Comparison of ENCODE assay signal across 27 cellular contexts in genomic region chr2:143600136-143600535, GRCh38.
DNase-seq lines count a peak whose midpoint lies in the region; ATAC-seq and TF ChIP-seq lines count a peak whose summit lies in the region.
"Had no signal": no experiment of that assay in that cellular context is flagged by ENCODE, and none has a peak within 500 bp of the region (broad histone marks: within the 10 kb centered on the region; RNA-seq: fewer than 3 reads in every experiment).

No MANE protein-coding gene starts in this region.

- H3K27me3 ChIP-seq in GM23248 (replicated peaks; ENCODE audit: insufficient read depth) = no peaks in the 10 kb centered on the region
- H3K27me3 ChIP-seq in adipocyte (replicated peaks; ENCODE audit: control insufficient read depth, insufficient read depth, low read length) = no peaks in the 10 kb centered on the region
- no peaks in the 10 kb centered on the region for H3K27me3 ChIP-seq in CD8-positive, alpha-beta memory T cell (ENCODE audit: insufficient read depth, low read length, poor library complexity, severe bottlenecking)
- H3K27me3 ChIP-seq: SJCRH30 had no signal

- H3K4me1 Mint-ChIP-seq in CD8-positive, alpha-beta memory T cell = peaks cover 18 to 52% (median 51%) of the 10 kb centered on the region in 3 donors

- H3K9me3 ChIP-seq in GM23248 (ENCODE audit: low read depth) (no peaks in the 10 kb centered on the region), adipocyte (ENCODE audit: control insufficient read depth, low read length) (no peaks in the 10 kb centered on the region)
- H3K9me3 ChIP-seq in CD8-positive, alpha-beta memory T cell (ENCODE audit: low read length) = no peaks in the 10 kb centered on the region
- H3K9me3 ChIP-seq: A549, HAP-1, SJCRH30 had no signal

- H3K4me3 Mint-ChIP-seq in CD8-positive, alpha-beta memory T cell = no peak overlapping the region
- H3K4me3 Mint-ChIP-seq: HFFc6, IgD-negative memory B cell had no signal

- WGBS in GM23248 (ENCODE audit: low coverage in 1 of 2, low lambda C conversion rate in 2 of 2, missing lambda C conversion rate in 2 of 2), 2 experiments = 33 to 46% methylated on average over 1 of the region's 1 CpG

- H3K36me3 Mint-ChIP-seq in activated naive CD4-positive, alpha-beta T cell treated with anti-CD3 and anti-CD28 coated beads, Interleukin-2, amount 50 U/mL, for 72 hours = peaks cover 0 to 11% of the 10 kb centered on the region in 2 donors
- peaks cover 0 to 58% (median 17%) of the 10 kb centered on the region in 3 donors for H3K36me3 Mint-ChIP-seq in CD8-positive, alpha-beta memory T cell

- H3K4me2 ChIP-seq in GM23248 (ENCODE audit: unreplicated experiment) = no peak overlapping the region
- H3K4me2 ChIP-seq: A549 had no signal

- no peak for ATAC-seq in activated naive CD4-positive, alpha-beta T cell treated with anti-CD3 and anti-CD28 coated beads, Interleukin-2, amount 50 U/mL, for 72 hours
- ATAC-seq in HG02588 (IDR thresholded peaks at IDR 0.05; ENCODE audit: unreplicated experiment) (no peak), GM21526 (IDR thresholded peaks at IDR 0.05; ENCODE audit: low FRiP score, unreplicated experiment) (no peak)
- ATAC-seq: A549, GM12878, PC-3, Right ventricle myocardium inferior had no signal

- no peaks in the 10 kb centered on the region for H3K9me3 Mint-ChIP-seq in activated naive CD4-positive, alpha-beta T cell treated with anti-CD3 and anti-CD28 coated beads, Interleukin-2, amount 50 U/mL, for 72 hours
- H3K9me3 Mint-ChIP-seq in CD8-positive, alpha-beta memory T cell = no peaks in the 10 kb centered on the region
- H3K9me3 Mint-ChIP-seq: HFFc6, IgD-negative memory B cell had no signal

- H3K4me1 ChIP-seq in GM23248 (ENCODE audit: insufficient read depth) (no peaks in the 10 kb centered on the region), adipocyte (ENCODE audit: control insufficient read depth, insufficient read depth, low read length) (no peaks in the 10 kb centered on the region)
- H3K4me1 ChIP-seq in CD8-positive, alpha-beta memory T cell (ENCODE audit: insufficient read depth, low read length) = no peaks in the 10 kb centered on the region
- H3K4me1 ChIP-seq: A549, SJCRH30 had no signal

- H3K4me3 ChIP-seq in GM23248 = no peak overlapping the region
- no peak overlapping the region for H3K4me3 ChIP-seq in adipocyte (ENCODE audit: low read length)
- H3K4me3 ChIP-seq in fibroblast of pulmonary artery (replicated peaks; ENCODE audit: low read depth, low read length) = no peak overlapping the region
- H3K4me3 ChIP-seq in CD8-positive, alpha-beta memory T cell (ENCODE audit: low read length) = no peak overlapping the region
- H3K4me3 ChIP-seq: A549, GM12878, HAP-1, SJCRH30 had no signal

- DNase-seq in GM23248 (peak; percentile 34), adipocyte (ENCODE audit: low read depth) (peak; percentile 20), fibroblast of pulmonary artery (ENCODE audit: low read depth) (peak; percentile 26)
- DNase-seq in activated naive CD4-positive, alpha-beta T cell treated with anti-CD3 and anti-CD28 coated beads, Interleukin-2, amount 50 U/mL, for 72 hours (ENCODE audit: low spot score in 2 of 2) = no peak
- no peak for DNase-seq in CD8-positive, alpha-beta memory T cell
- DNase-seq: DMS53; GDM1; GOT3; HFFc6; NCI-H1048; NCI-H1417 treated with DMSO at 0.1 percent for 48 hours; NCI-H1694 treated with DMSO at 0.1 percent for 48 hours; NCI-H2081 treated with DMSO at 0.1 percent for 48 hours; NCI-H2171; NCI-H446; NCI-H524 treated with DMSO at 0.1 percent for 48 hours; NCI-H774; NK-92 treated with Interleukin-12 subunit alpha and Interleukin-12 subunit beta, amount 100 ng/mL, for 24 hours; PC-3; SJCRH30 had no signal

- POLR2A ChIA-PET in CD8-positive, alpha-beta memory T cell (lab: Charles Lee) = no interaction called here

- no peak overlapping the region for H3K27ac Mint-ChIP-seq in activated naive CD4-positive, alpha-beta T cell treated with anti-CD3 and anti-CD28 coated beads, Interleukin-2, amount 50 U/mL, for 72 hours
- H3K27ac Mint-ChIP-seq in CD8-positive, alpha-beta memory T cell = peak overlapping the region in 2 of 8 donors; percentile 16 to 21
- H3K27ac Mint-ChIP-seq: HFFc6 had no signal

- H3K9ac ChIP-seq in GM23248 (no peak overlapping the region), adipocyte (ENCODE audit: low read length) (no peak overlapping the region)

- H4K20me1 ChIP-seq in GM23248 (ENCODE audit: insufficient read depth) = no peaks in the 10 kb centered on the region

- H3K36me3 ChIP-seq in GM23248 (ENCODE audit: low read depth) (no peaks in the 10 kb centered on the region), adipocyte (ENCODE audit: control insufficient read depth, insufficient read depth, low read length, severe bottlenecking) (no peaks in the 10 kb centered on the region)
- no peaks in the 10 kb centered on the region for H3K36me3 ChIP-seq in CD8-positive, alpha-beta memory T cell (ENCODE audit: insufficient read depth, low read length)
- H3K36me3 ChIP-seq: HAP-1, SJCRH30 had no signal

- in situ Hi-C loops in GM23248 (cut with MboI) = no loop called here

- H3K9me2 ChIP-seq in GM23248 (ENCODE audit: insufficient read depth) = no peaks in the 10 kb centered on the region

- H3K79me2 ChIP-seq in GM23248 (ENCODE audit: insufficient read depth) = no peaks in the 10 kb centered on the region

- H3F3A ChIP-seq in GM23248 (ENCODE audit: insufficient read depth) = no peaks in the 10 kb centered on the region

- no peak overlapping the region for H3K27ac ChIP-seq in GM23248
- no peak overlapping the region for H3K27ac ChIP-seq in CD8-positive, alpha-beta memory T cell (ENCODE audit: low read depth, low read length)
- H3K27ac ChIP-seq: A549, SJCRH30 had no signal

- no peak overlapping the region for H2AFZ ChIP-seq in GM23248

- CTCF ChIA-PET in CD8-positive, alpha-beta memory T cell (lab: Charles Lee) = no interaction called here

- no peak for TF ChIP-seq CTCF in fibroblast of pulmonary artery (IDR thresholded peaks at IDR 0.05; ENCODE audit: low read length, missing control alignments)

- no peaks in the 10 kb centered on the region for H3K27me3 Mint-ChIP-seq in CD8-positive, alpha-beta memory T cell
- H3K27me3 Mint-ChIP-seq: IgD-negative memory B cell had no signal

Comparison
In these comparisons a context has a peak if more than half of its experiments do, and no peak if none do; other contexts are left out.
1. DNase-seq: peak in GM23248 (single experiment), adipocyte (single experiment) and fibroblast of pulmonary artery (single experiment); none in activated naive CD4-positive, alpha-beta T cell treated with anti-CD3 and anti-CD28 coated beads, Interleukin-2, amount 50 U/mL, for 72 hours (0 of 2) and CD8-positive, alpha-beta memory T cell (0 of 5).